In genomic region chr12:54463034-54463433, GRCh38 we compare ENCODE assay signal across 13 cellular contexts. TPM values are rescaled to one million over a fixed set of nuclear protein-coding genes. Genes with fewer than 3 reads are reported as not detected.
DNase-seq lines count a peak whose midpoint lies in the region; ATAC-seq and TF ChIP-seq lines count a peak whose summit lies in the region.
"Had no signal": no experiment of that assay in that cellular context is flagged by ENCODE, and none has a peak within 500 bp of the region (broad histone marks: within the 10 kb centered on the region; RNA-seq: fewer than 3 reads in every experiment).

No MANE protein-coding gene starts in this region.

- no peak overlapping the region for H3K27ac Mint-ChIP-seq in activated T-cell treated with anti-CD3 and anti-CD28 coated beads, Interleukin-2, amount 50 U/mL, for 24 hours

- no peaks in the 10 kb centered on the region for H3K9me3 Mint-ChIP-seq in activated T-cell treated with anti-CD3 and anti-CD28 coated beads, Interleukin-2, amount 50 U/mL, for 24 hours

- no peaks in the 10 kb centered on the region for H3K36me3 ChIP-seq in gastrocnemius medialis

- in situ Hi-C loops in gastrocnemius medialis (cut with MboI; ENCODE audit: low sequenced_read_pairs in 4 of 4), result no loop called here

- H3K4me3 ChIP-seq in fibroblast of the aortic adventitia (ENCODE audit: low read depth, low read length) (no peak overlapping the region), gastrocnemius medialis (no peak overlapping the region)

- H3K4me1 ChIP-seq in gastrocnemius medialis, result no peaks in the 10 kb centered on the region

- ATAC-seq in gastrocnemius medialis (peak; percentile 97 to 98), HG03442 (IDR thresholded peaks at IDR 0.05; ENCODE audit: unreplicated experiment) (no peak)

- peaks cover 7% of the 10 kb centered on the region for H3K4me1 Mint-ChIP-seq in activated T-cell treated with anti-CD3 and anti-CD28 coated beads, Interleukin-2, amount 50 U/mL, for 24 hours (ENCODE audit: low read depth)

- no peaks in the 10 kb centered on the region for H3K27me3 ChIP-seq in gastrocnemius medialis

- no peak for TF ChIP-seq CTCF in fibroblast of the aortic adventitia (IDR thresholded peaks at IDR 0.05; ENCODE audit: insufficient read depth, low read length)
- no peak for TF ChIP-seq CTCF in gastrocnemius medialis (IDR thresholded peaks at IDR 0.05 in 4 of 5, conservative IDR thresholded peaks at IDR 0.05 in 1 of 5)

- H3K27ac ChIP-seq in gastrocnemius medialis, result peak overlapping the region; percentile 51 to 79 (median 65)

- H3K27me3 Mint-ChIP-seq in activated T-cell treated with anti-CD3 and anti-CD28 coated beads, Interleukin-2, amount 50 U/mL, for 24 hours, result peaks cover 15% of the 10 kb centered on the region

- intact Hi-C loops in gastrocnemius medialis (cut with DNase I; ENCODE audit: low total_unique reads), result no loop called here

- H3K4me3 Mint-ChIP-seq in activated T-cell treated with anti-CD3 and anti-CD28 coated beads, Interleukin-2, amount 50 U/mL, for 24 hours, result no peak overlapping the region

- DNase-seq in GM04504 (ENCODE audit: low read depth) (peak; percentile 81), RPMI7951 (ENCODE audit: low read depth) (peak; percentile 28), fibroblast of the aortic adventitia (ENCODE audit: low read depth) (peak; percentile 94), gastrocnemius medialis (peak; percentile 64 to 80), SW480 (ENCODE audit: low spot score) (no peak), DMS53 treated with DMSO at 0.1 percent for 48 hours (lab: John Stamatoyannopoulos, UW; ENCODE audit: unreplicated experiment) (no peak)
- no peak for DNase-seq in activated T-cell treated with anti-CD3 and anti-CD28 coated beads, Interleukin-2, amount 50 U/mL, for 24 hours
- DNase-seq: DMS79, NCI-H2171, small intestine had no signal

- no peaks in the 10 kb centered on the region for H3K9me3 ChIP-seq in gastrocnemius medialis

- H3K36me3 Mint-ChIP-seq in activated T-cell treated with anti-CD3 and anti-CD28 coated beads, Interleukin-2, amount 50 U/mL, for 24 hours (ENCODE audit: low read depth), result peaks cover 4% of the 10 kb centered on the region

- no peak for TF ChIP-seq POLR2A in gastrocnemius medialis (IDR thresholded peaks at IDR 0.05)

RNA-seq across cellular contexts. Expression of gene GTSF1, which starts 10.4 kb away (rescaled TPM):
- not detected in 2 replicates for total RNA-seq in RPMI7951 (2014; rRNA removed; shearing (Covaris generic))
- 7.1 TPM in 1 of 2 replicates, not detected in the other for total RNA-seq in fibroblast of the aortic adventitia (ENCODE audit: low replicate concordance)
- not detected for total RNA-seq in gastrocnemius medialis
- total RNA-seq: cerebellum, SK-MEL-5 had no signal

RNA-seq across cellular contexts. Expression of gene NCKAP1L, which starts 34.5 kb away (rescaled TPM):
- not detected in 2 replicates for total RNA-seq in RPMI7951 (2014; rRNA removed; shearing (Covaris generic))
- total RNA-seq in fibroblast of the aortic adventitia (ENCODE audit: low replicate concordance) (not detected in 2 replicates), gastrocnemius medialis (1 to 10 TPM in 3 of 4 donors, under 1 TPM in 1; 0.85 to 4.1 (median 3.9) TPM)
- total RNA-seq: SK-MEL-5 had no signal

RNA-seq across cellular contexts. Expression of gene ITGA5, which starts 44.0 kb away (rescaled TPM):
- 154 and 167 TPM in 2 replicates for total RNA-seq in RPMI7951 (2014; rRNA removed; shearing (Covaris generic))
- total RNA-seq in fibroblast of the aortic adventitia (ENCODE audit: low replicate concordance) (51.1 and 239 TPM in 2 replicates), gastrocnemius medialis (10 to 100 TPM; 26.5 to 34.1 (median 30.9) TPM)

Comparison
In these comparisons a context has a peak if more than half of its experiments do, and no peak if none do; other contexts are left out.
1. DNase-seq: peak in GM04504 (single experiment), RPMI7951 (single experiment), fibroblast of the aortic adventitia (single experiment) and gastrocnemius medialis (2 of 2); none in activated T-cell treated with anti-CD3 and anti-CD28 coated beads, Interleukin-2, amount 50 U/mL, for 24 hours (single experiment), SW480 (single experiment) and DMS53 treated with DMSO at 0.1 percent for 48 hours (single experiment).